In genomic region chr15:97909291-97909891, GRCh38 we compare ENCODE assay signal across 9 cellular contexts. TPM values are rescaled to one million over a fixed set of nuclear protein-coding genes. Genes with fewer than 3 reads are reported as not detected.
DNase-seq lines count a peak whose midpoint lies in the region; ATAC-seq and TF ChIP-seq lines count a peak whose summit lies in the region.
"Had no signal": no experiment of that assay in that cellular context is flagged by ENCODE, and none has a peak within 500 bp of the region (broad histone marks: within the 10 kb centered on the region; RNA-seq: fewer than 3 reads in every experiment).

No MANE protein-coding gene starts in this region.

- H3K36me3 Mint-ChIP-seq in endothelial cell (ENCODE audit: low read depth, unreplicated experiment), result no peaks in the 10 kb centered on the region
- H3K36me3 Mint-ChIP-seq in stimulated activated naive B cell treated with anti-CD40 and anti-IgM and Interleukin-4, amounts not matched to agents 10 μg/mL and 1 μg/mL and 100 μg/mL, for 72 hours, result no peaks in the 10 kb centered on the region

- ATAC-seq in GM18508 (IDR thresholded peaks at IDR 0.05; ENCODE audit: insufficient read depth, unreplicated experiment) (peak; percentile 96), HG03025 (IDR thresholded peaks at IDR 0.05; ENCODE audit: low FRiP score, unreplicated experiment) (peak; percentile 75)
- ATAC-seq in stimulated activated naive B cell treated with anti-CD40 and anti-IgM and Interleukin-4, amounts not matched to agents 10 μg/mL and 1 μg/mL and 100 μg/mL, for 72 hours (replicated peaks), result peak; percentile 91 to 93

- H3K27me3 Mint-ChIP-seq in endothelial cell (ENCODE audit: unreplicated experiment), result peaks cover 1% of the 10 kb centered on the region
- H3K27me3 Mint-ChIP-seq in stimulated activated naive B cell treated with anti-CD40 and anti-IgM and Interleukin-4, amounts not matched to agents 10 μg/mL and 1 μg/mL and 100 μg/mL, for 72 hours, result peaks cover 24 to 26% of the 10 kb centered on the region in 2 donors

- H3K9me3 Mint-ChIP-seq in endothelial cell (ENCODE audit: unreplicated experiment), result no peaks in the 10 kb centered on the region
- H3K9me3 Mint-ChIP-seq in stimulated activated naive B cell treated with anti-CD40 and anti-IgM and Interleukin-4, amounts not matched to agents 10 μg/mL and 1 μg/mL and 100 μg/mL, for 72 hours, result no peaks in the 10 kb centered on the region

- TF ChIP-seq CTCF in AG10803 (conservative IDR thresholded peaks at IDR 0.05; ENCODE audit: low read length) (peak; percentile 99), endothelial cell (IDR thresholded peaks at IDR 0.05; ENCODE audit: unreplicated experiment) (peak; percentile 73)

- H3K4me3 Mint-ChIP-seq in endothelial cell (ENCODE audit: unreplicated experiment), result no peak overlapping the region
- H3K4me3 Mint-ChIP-seq in stimulated activated naive B cell treated with anti-CD40 and anti-IgM and Interleukin-4, amounts not matched to agents 10 μg/mL and 1 μg/mL and 100 μg/mL, for 72 hours, result no peak overlapping the region

- peak; percentile 60 for DNase-seq in AG10803 (ENCODE audit: low read depth)
- peak; percentile 47 for DNase-seq in NCI-H460 (ENCODE audit: extremely low read depth, low read depth)
- DNase-seq in activated CD4-positive, alpha-beta T cell treated with anti-CD3 and anti-CD28 coated beads, Interleukin-2, amount 50 U/mL, for 48 hours, result peak; percentile 49 to 61
- DNase-seq in endothelial cell (ENCODE audit: low spot score), result peak; percentile 85
- DNase-seq in midbrain (lab: John Stamatoyannopoulos, UW), result peak; percentile 77
- DNase-seq in stimulated activated naive B cell treated with anti-CD40 and anti-IgM and Interleukin-4, amounts not matched to agents 10 μg/mL and 1 μg/mL and 100 μg/mL, for 72 hours, result peak; percentile 26

- no peaks in the 10 kb centered on the region for H3K4me1 Mint-ChIP-seq in endothelial cell (ENCODE audit: unreplicated experiment)
- H3K4me1 Mint-ChIP-seq in stimulated activated naive B cell treated with anti-CD40 and anti-IgM and Interleukin-4, amounts not matched to agents 10 μg/mL and 1 μg/mL and 100 μg/mL, for 72 hours, result no peaks in the 10 kb centered on the region

- no peak overlapping the region for H3K4me3 ChIP-seq in AG10803 (ENCODE audit: low read length)
- H3K4me3 ChIP-seq: SK-N-MC had no signal

- no peak overlapping the region for H3K27ac Mint-ChIP-seq in endothelial cell (ENCODE audit: unreplicated experiment)
- H3K27ac Mint-ChIP-seq in stimulated activated naive B cell treated with anti-CD40 and anti-IgM and Interleukin-4, amounts not matched to agents 10 μg/mL and 1 μg/mL and 100 μg/mL, for 72 hours, result no peak overlapping the region

RNA-seq across cellular contexts. Expression of gene ARRDC4, which starts 51.1 kb away (rescaled TPM):
- total RNA-seq in NCI-H460 (2014; rRNA removed; shearing (Covaris generic)), result 33.0 and 35.5 TPM in 2 replicates
- 17.9 and 29.6 TPM in 2 replicates for polyA plus RNA-seq in NCI-H460 (2014; cell fraction: nucleus; rRNA removed)
- total RNA-seq in endothelial cell (ENCODE audit: unreplicated experiment), result 6.7 TPM

Comparison
In these comparisons a context has a peak if more than half of its experiments do, and no peak if none do; other contexts are left out.
1. DNase-seq: peak in every context shown above with its lines; median percentile 85 in endothelial cell; 77 in midbrain; 60 in AG10803; 55 in activated CD4-positive, alpha-beta T cell treated with anti-CD3 and anti-CD28 coated beads, Interleukin-2, amount 50 U/mL, for 48 hours; 47 in NCI-H460; 26 in stimulated activated naive B cell treated with anti-CD40 and anti-IgM and Interleukin-4, amounts not matched to agents 10 μg/mL and 1 μg/mL and 100 μg/mL, for 72 hours.